ENCODE assay signal across 23 cellular contexts in genomic region chr14:53947452-53948180, GRCh38. TPM values are rescaled to one million over a fixed set of nuclear protein-coding genes. Genes with fewer than 3 reads are reported as not detected.
DNase-seq lines count a peak whose midpoint lies in the region; ATAC-seq and TF ChIP-seq lines count a peak whose summit lies in the region.
"Had no signal": no experiment of that assay in that cellular context is flagged by ENCODE, and none has a peak within 500 bp of the region (broad histone marks: within the 10 kb centered on the region; RNA-seq: fewer than 3 reads in every experiment).

No MANE protein-coding gene starts in this region.

- no peak overlapping the region for H2BK5ac ChIP-seq in mesendoderm (ENCODE audit: low read length)

- H3K23ac ChIP-seq in mesendoderm (ENCODE audit: low read length), result no peak overlapping the region

- no peak overlapping the region for H2BK15ac ChIP-seq in mesendoderm (replicated peaks; ENCODE audit: low read depth)

- ATAC-seq in heart left ventricle (no peak), GM21786 (IDR thresholded peaks at IDR 0.05; ENCODE audit: unreplicated experiment) (no peak), SK-N-SH treated with all-trans-retinoic acid at 6 μM for 48 hours (no peak)

- H3K27ac ChIP-seq in mesendoderm (ENCODE audit: low read depth, low read length) (no peak overlapping the region), heart left ventricle (no peak overlapping the region)
- H3K27ac ChIP-seq: HL-60, PC-9, SK-N-MC, tibial artery had no signal

- no peaks in the 10 kb centered on the region for H3K79me2 ChIP-seq in mesendoderm (ENCODE audit: control insufficient read depth, insufficient read depth, low read length)

- DNase-seq in DMS79 (lab: John Stamatoyannopoulos, UW) (peak; percentile 35), HuH-7.5 (ENCODE audit: low spot score) (peak; percentile 44), dermis blood vessel endothelial cell (peak; percentile 52), mesendoderm (no peak), heart left ventricle (no peak), NCI-H2081 (lab: John Stamatoyannopoulos, UW) (no peak)
- DNase-seq: activated CD4-positive, alpha-beta T cell treated with anti-CD3 and anti-CD28 coated beads, Interleukin-2, amount 10 ng/mL, durations not matched to agents 24 days and 14 days; activated CD8-positive, alpha-beta memory T cell treated with anti-CD3 and anti-CD28 coated beads, Interleukin-2, amount 50 U/mL, for 4 hours; activated effector memory CD4-positive, alpha-beta T cell treated with anti-CD3 and anti-CD28 coated beads, Interleukin-2, amount 50 U/mL, for 16 hours; cerebellar nuclear complex; GOT3; Karpas-422; left colon; NCI-H2171; PC-9; stimulated activated CD4-positive, alpha-beta T cell treated with anti-CD3 and anti-CD28 coated beads, Interleukin-15, amount 100 ng/mL, for 24 hours; stimulated activated naive CD4-positive, alpha-beta T cell; T1000; tibial artery had no signal

- no peaks in the 10 kb centered on the region for H3K9me3 ChIP-seq in heart left ventricle
- H3K9me3 ChIP-seq: tibial artery had no signal

- no peak for TF ChIP-seq POLR2A in heart left ventricle (IDR thresholded peaks at IDR 0.05)

- no peaks in the 10 kb centered on the region for H3K27me3 ChIP-seq in mesendoderm (ENCODE audit: insufficient read depth, low read length, poor library complexity)
- peaks cover 0 to 29% (median 8%) of the 10 kb centered on the region in 9 donors for H3K27me3 ChIP-seq in heart left ventricle

- no peak overlapping the region for H4K8ac ChIP-seq in mesendoderm (ENCODE audit: low read depth, low read length)

- no peak overlapping the region for H3K9ac ChIP-seq in mesendoderm (ENCODE audit: low read length)

- H3K4me2 ChIP-seq in mesendoderm (ENCODE audit: low read length), result peak overlapping the region; percentile 4
- H3K4me2 ChIP-seq: PC-9 had no signal

- TF ChIP-seq CTCF in heart left ventricle (IDR thresholded peaks at IDR 0.05), result no peak

- no peak overlapping the region for H2BK120ac ChIP-seq in mesendoderm (ENCODE audit: low read depth, low read length)

- H3K79me1 ChIP-seq in mesendoderm (ENCODE audit: low read length), result no peaks in the 10 kb centered on the region

- peaks cover 12% of the 10 kb centered on the region for H3K4me1 ChIP-seq in mesendoderm (ENCODE audit: control insufficient read depth, low read depth, low read length)
- peaks cover 0 to 24% (median 1%) of the 10 kb centered on the region in 12 donors for H3K4me1 ChIP-seq in heart left ventricle

- no peak overlapping the region for H4K5ac ChIP-seq in mesendoderm (ENCODE audit: low read length)

- WGBS in mesendoderm (ENCODE audit: extremely low coverage, insufficient coverage, low lambda C conversion rate), result no CpG with 5 or more reads among the region's 11 CpGs
- WGBS in heart left ventricle, 4 donors, result 53 to 71% (median 68%) methylated on average over 11 of the region's 11 CpGs

- H3K56ac ChIP-seq in mesendoderm (ENCODE audit: low read length), result no peak overlapping the region

- no peak overlapping the region for H3K18ac ChIP-seq in mesendoderm (ENCODE audit: low read length)

- H2AK5ac ChIP-seq in mesendoderm (ENCODE audit: low read length), result no peak overlapping the region

- H3K36me3 ChIP-seq in mesendoderm (ENCODE audit: control insufficient read depth, insufficient read depth, low read length) (peaks cover 4% of the 10 kb centered on the region), heart left ventricle (peaks cover 0 to 34% (median 9%) of the 10 kb centered on the region in 9 donors)

- H3K4ac ChIP-seq in mesendoderm (ENCODE audit: low read depth, low read length), result no peak overlapping the region

- H3K4me3 ChIP-seq in mesendoderm (ENCODE audit: low read length), result no peak overlapping the region
- H3K4me3 ChIP-seq in heart left ventricle, result no peak overlapping the region
- H3K4me3 ChIP-seq: PC-9, SK-N-MC had no signal

- intact Hi-C loops in heart left ventricle (cut with DNase I), result no loop called here

TF ChIP-seq in SK-N-SH treated with all-trans-retinoic acid at 6 μM for 48 hours, 23 proteins besides CTCF, POLR2A, EP300 and RAD21:
- no peak for TF ChIP-seq PATZ1 (CRISPR knock-in tag; IDR thresholded peaks at IDR 0.05; ENCODE audit: borderline replicate concordance)
- no peak for TF ChIP-seq PPARA (CRISPR knock-in tag; IDR thresholded peaks at IDR 0.05; ENCODE audit: borderline replicate concordance)
- no peak for TF ChIP-seq ZNF565 (CRISPR knock-in tag; conservative IDR thresholded peaks at IDR 0.05; ENCODE audit: low read depth)
- TF ChIP-seq ZNF70 (CRISPR knock-in tag; IDR thresholded peaks at IDR 0.05), result no peak
- TF ChIP-seq ZNF8 (CRISPR knock-in tag; IDR thresholded peaks at IDR 0.05), result no peak
- TF ChIP-seq ZFP30 (CRISPR knock-in tag; IDR thresholded peaks at IDR 0.05), result no peak
- TF ChIP-seq ZFP3 (CRISPR knock-in tag; IDR thresholded peaks at IDR 0.05), result no peak
- no peak for TF ChIP-seq GLIS3 (CRISPR knock-in tag; IDR thresholded peaks at IDR 0.05)

RNA-seq across cellular contexts. Expression of gene BMP4, which starts 9.0 kb away (rescaled TPM):
- total RNA-seq in dermis blood vessel endothelial cell, result 67.3 and 162 TPM in 2 replicates
- 7.8 TPM for polyA plus RNA-seq in mesendoderm (2013, experiment 1 of 2)
- 8.5 TPM for polyA plus RNA-seq in mesendoderm (2013, experiment 2 of 2)
- total RNA-seq in heart left ventricle, result 10 to 100 TPM in 2 of 9 donors, 1 to 10 TPM in 7; 3.7 to 18.4 (median 6.1) TPM
- polyA plus RNA-seq in heart left ventricle, result 1 to 10 TPM; 3.1 to 3.8 TPM
- total RNA-seq: activated CD4-positive, alpha-beta T cell treated with anti-CD3 and anti-CD28 coated beads, Interleukin-2, amount 10 ng/mL, durations not matched to agents 24 days and 14 days had no signal

Comparison
In these comparisons a context has a peak if more than half of its experiments do, and no peak if none do; other contexts are left out.
1. DNase-seq: peak in DMS79 (single experiment), HuH-7.5 (single experiment) and dermis blood vessel endothelial cell (single experiment); none in mesendoderm (single experiment), heart left ventricle (0 of 5) and NCI-H2081 (0 of 2).